In the genomic region with DNA sequence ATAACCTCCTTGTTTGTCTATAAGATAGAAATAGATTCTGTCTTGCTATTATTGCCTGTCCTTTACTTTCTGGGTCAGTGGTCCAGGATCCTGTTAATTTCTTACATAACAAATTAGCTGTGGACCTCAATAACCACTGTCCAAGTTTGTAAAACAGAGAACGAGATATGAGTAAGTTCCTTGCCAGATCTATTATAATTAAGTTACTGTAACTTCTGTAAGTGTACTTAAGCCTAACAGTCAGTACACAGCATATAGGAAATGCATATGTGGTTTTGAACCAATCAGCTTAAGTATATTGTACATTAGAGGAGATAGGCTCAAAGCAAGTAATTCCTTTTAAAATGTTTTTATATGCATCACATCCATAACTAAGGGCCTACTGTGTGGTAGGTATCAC, we compare ENCODE assay signal across 27 cellular contexts. TPM values are rescaled to one million over a fixed set of nuclear protein-coding genes. Genes with fewer than 3 reads are reported as not detected.
"Had no signal": no experiment of that assay in that cellular context is flagged by ENCODE, and none has a peak within 500 bp of the region (broad histone marks: within the 10 kb centered on the region; RNA-seq: fewer than 3 reads in every experiment).

No MANE protein-coding gene starts in this region.

- DNase-seq: activated CD4-positive, alpha-beta T cell treated with anti-CD3 and anti-CD28 coated beads for 48 hours; activated CD4-positive, alpha-beta T cell treated with anti-CD3 and anti-CD28 coated beads, Interleukin-2, amount 50 U/mL, for 48 hours; activated CD8-positive, alpha-beta memory T cell treated with anti-CD3 and anti-CD28 coated beads for 24 hours; activated effector memory CD4-positive, alpha-beta T cell treated with Interleukin-2 at 50 U/mL for 16 hours; activated naive CD4-positive, alpha-beta T cell treated with Interleukin-2 at 50 U/mL for 16 hours; activated naive CD8-positive, alpha-beta T cell treated with anti-CD3 and anti-CD28 coated beads for 36 hours; adrenal gland; aorta; body of pancreas; colonic mucosa; effector CD8-positive, alpha-beta T cell; esophagus squamous epithelium; foreskin melanocyte; heart right ventricle; kidney glomerular epithelial cell; left lung; lower lobe of right lung; mesenchymal stem cell; naive thymus-derived CD8-positive, alpha-beta T cell; occipital lobe; stimulated activated CD4-positive, alpha-beta T cell treated with anti-CD3 and anti-CD28 coated beads, Interleukin-1b, Interleukin-23, amount 100 ng/mL, for 48 hours; stimulated activated CD4-positive, alpha-beta T cell treated with anti-CD3 and anti-CD28 coated beads, Interleukin-4, amount 100 ng/mL, for 4 hours; stimulated activated CD8-positive, alpha-beta memory T cell treated with anti-CD3 and anti-CD28 coated beads, Interleukin-4, amount 100 ng/mL, for 48 hours; stimulated activated naive B cell treated with anti-CD40 and anti-IgM and Interleukin-4, amounts not matched to agents 10 μg/mL and 1 μg/mL and 100 μg/mL, for 72 hours had no signal

- ATAC-seq: body of pancreas; heart right ventricle; left lung; lower lobe of right lung; naive thymus-derived CD8-positive, alpha-beta T cell; stimulated activated naive B cell treated with anti-CD40 and anti-IgM and Interleukin-4, amounts not matched to agents 10 μg/mL and 1 μg/mL and 100 μg/mL, for 72 hours had no signal

RNA-seq across cellular contexts. Expression of gene HTR2A, which starts 34.9 kb away (rescaled TPM):
- total RNA-seq: activated naive CD8-positive, alpha-beta T cell treated with anti-CD3 and anti-CD28 coated beads for 36 hours; dermis microvascular lymphatic vessel endothelial cell; glomerular endothelial cell; naive thymus-derived CD8-positive, alpha-beta T cell; pulmonary artery endothelial cell had no signal
